Comparison of ENCODE assay signal across 8 cellular contexts in the genomic region with DNA sequence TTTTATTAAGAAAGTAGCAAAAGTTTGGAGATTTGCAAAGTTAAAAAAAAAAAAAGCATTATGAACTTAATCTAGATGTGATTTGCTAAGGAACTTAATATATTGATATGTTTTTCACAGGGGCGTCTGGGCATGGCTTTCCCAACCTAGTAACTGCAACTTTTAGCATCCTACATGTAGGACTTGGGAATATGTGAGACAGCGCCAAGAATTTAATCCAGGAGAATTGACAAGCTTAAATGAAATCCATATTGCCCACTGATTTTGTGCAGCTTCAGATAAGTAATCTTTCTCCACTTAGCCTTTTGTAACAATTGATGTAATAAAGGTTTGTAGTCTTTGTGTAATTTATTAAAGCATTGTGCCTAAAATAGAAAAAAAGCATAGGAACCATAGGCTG.
A peak's percentile ranks its signal among the peaks of the same experiment; 100 is the strongest.
DNase-seq lines count a peak whose midpoint lies in the region; ATAC-seq and TF ChIP-seq lines count a peak whose summit lies in the region.

No MANE protein-coding gene starts in this region.

- intact Hi-C loops in posterior cingulate gyrus (cut with DNase I): loop anchor here (5.0 kb wide), 1 partner anchor 551 kb away; the partner anchor contains the start of gene AP4E1

- peak overlapping the region; percentile 99 for H3K27ac ChIP-seq in HUES48 (ENCODE audit: low read depth, low read length)
- peak overlapping the region; percentile 98 to 99 for H3K27ac ChIP-seq in mucosa of rectum (ENCODE audit: low read depth in 2 of 2, low read length in 2 of 2)

- in situ Hi-C loops in ACHN (cut with HindIII; ENCODE audit: low pct_ligation_motif_present, low pct_unique_long_range_greater_than_20kb, low sequenced_read_pairs): no loop called here

- no peaks in the 10 kb centered on the region for H3K27me3 ChIP-seq in HUES48 (ENCODE audit: control insufficient read depth, insufficient read depth, low read length)
- no peaks in the 10 kb centered on the region for H3K27me3 ChIP-seq in mucosa of rectum (ENCODE audit: control insufficient read depth in 2 of 2, insufficient read depth in 2 of 2, low read length in 2 of 2)

- H3K9ac ChIP-seq in HUES48 (ENCODE audit: low read depth, low read length) (peak overlapping the region; percentile 99), mucosa of rectum (ENCODE audit: low read depth in 1 of 2, low read length in 2 of 2) (peak overlapping the region; percentile 95 to 99)

- peaks cover 48% of the 10 kb centered on the region for H3K36me3 ChIP-seq in HUES48 (ENCODE audit: control insufficient read depth, insufficient read depth, low read length)
- H3K36me3 ChIP-seq in mucosa of rectum (ENCODE audit: control insufficient read depth in 2 of 2, insufficient read depth in 2 of 2, low read length in 2 of 2): peaks cover 2 to 10% of the 10 kb centered on the region in 2 donors

- no peak for TF ChIP-seq CTCF in cardiac fibroblast (IDR thresholded peaks at IDR 0.05; ENCODE audit: low read depth, low read length)

- H3K4me1 ChIP-seq in HUES48 (ENCODE audit: control insufficient read depth, insufficient read depth, low read length) (peaks cover 13% of the 10 kb centered on the region), mucosa of rectum (ENCODE audit: control insufficient read depth in 2 of 2, insufficient read depth in 2 of 2, low read length in 2 of 2) (peaks cover 13 to 28% of the 10 kb centered on the region in 2 donors)

- H3K4me3 ChIP-seq in HUES48 (ENCODE audit: low read depth, low read length): peak overlapping the region; percentile 94
- H3K4me3 ChIP-seq in cardiac fibroblast (replicated peaks in 1 of 2; ENCODE audit: low read depth in 2 of 2, low read length in 2 of 2): peak overlapping the region; percentile 78 to 80
- peak overlapping the region; percentile 95 to 98 for H3K4me3 ChIP-seq in mucosa of rectum (ENCODE audit: low read length in 2 of 2)

- H3K9me3 ChIP-seq in HUES48 (ENCODE audit: control insufficient read depth, insufficient read depth, low read length): no peaks in the 10 kb centered on the region
- no peaks in the 10 kb centered on the region for H3K9me3 ChIP-seq in mucosa of rectum (ENCODE audit: control insufficient read depth in 2 of 2, low read length in 2 of 2)

- no peak for ATAC-seq in HG03521 (IDR thresholded peaks at IDR 0.05; ENCODE audit: unreplicated experiment)

- peak; percentile 10 for DNase-seq in ACHN
- DNase-seq in cardiac fibroblast (ENCODE audit: low read depth in 2 of 2): peak in 1 of 2 donors; percentile 32
- no peak for DNase-seq in 8988T
- DNase-seq in posterior cingulate gyrus: no peak
- no peak for DNase-seq in kidney glomerular epithelial cell (lab: John Stamatoyannopoulos, UW)
